Comparison of ENCODE assay signal across 1 cellular context in genomic region chr7:33632322-33632721, GRCh38.
TF ChIP-seq lines count a peak whose summit lies in the region.

No MANE protein-coding gene starts in this region.

TF ChIP-seq in GM23338, 12 proteins besides CTCF, POLR2A, EP300 and RAD21 (continued from another document):
- TF ChIP-seq ZNF331 (CRISPR knock-in tag; IDR thresholded peaks at IDR 0.05; ENCODE audit: low read depth): no peak
- no peak for TF ChIP-seq NANOG (IDR thresholded peaks at IDR 0.05; ENCODE audit: borderline replicate concordance)
- no peak for TF ChIP-seq EZH2phosphoT487 (IDR thresholded peaks at IDR 0.05; ENCODE audit: unreplicated experiment)
- no peak for TF ChIP-seq ZNF114 (CRISPR knock-in tag; IDR thresholded peaks at IDR 0.05)
- no peak for TF ChIP-seq POLR2AphosphoS5 (IDR thresholded peaks at IDR 0.05; ENCODE audit: low read depth)
- no peak for TF ChIP-seq EZH2 (IDR thresholded peaks at IDR 0.05; ENCODE audit: low read depth, unreplicated experiment)
- TF ChIP-seq ZNF462 (CRISPR knock-in tag; IDR thresholded peaks at IDR 0.05): no peak
- no peak for TF ChIP-seq CREB1 (CRISPR knock-in tag; IDR thresholded peaks at IDR 0.05; ENCODE audit: low read depth)
- no peak for TF ChIP-seq STAT1 (IDR thresholded peaks at IDR 0.05; ENCODE audit: unreplicated experiment)
- no peak for TF ChIP-seq REST (IDR thresholded peaks at IDR 0.05; ENCODE audit: unreplicated experiment)
